11 cellular contexts compared by ENCODE assay signal in genomic region chr16:19330801-19331484, GRCh38. TPM values are rescaled to one million over a fixed set of nuclear protein-coding genes. Genes with fewer than 3 reads are reported as not detected.
DNase-seq lines count a peak whose midpoint lies in the region; ATAC-seq and TF ChIP-seq lines count a peak whose summit lies in the region.
"Had no signal": no experiment of that assay in that cellular context is flagged by ENCODE, and none has a peak within 500 bp of the region (broad histone marks: within the 10 kb centered on the region; RNA-seq: fewer than 3 reads in every experiment).

No MANE protein-coding gene starts in this region.

- in situ Hi-C loops in G401 (cut with HindIII; ENCODE audit: low sequenced_read_pairs): no loop called here

- no peaks in the 10 kb centered on the region for H3K79me2 ChIP-seq in PC-3 (ENCODE audit: low read length)

- peaks cover 2% of the 10 kb centered on the region for H3F3A ChIP-seq in PC-3 (ENCODE audit: low read length, unreplicated experiment)

- ATAC-seq in PC-3 (peak; percentile 81), GM19035 (IDR thresholded peaks at IDR 0.05; ENCODE audit: unreplicated experiment) (no peak), GM19455 (IDR thresholded peaks at IDR 0.05; ENCODE audit: unreplicated experiment) (no peak)

- intact Hi-C loops in PC-3 (cut with micrococcal nuclease) (no loop called here), esophagus muscularis mucosa (cut with DNase I) (no loop called here)

- no peak for TF ChIP-seq EP300 in esophagus muscularis mucosa (IDR thresholded peaks at IDR 0.05)

- BruUV-seq in PC-3 (replicated peaks; lab: Mats Ljungman, UMichigan): no TSS peak

- peak; percentile 34 for DNase-seq in G401 (ENCODE audit: low spot score)
- peak; percentile 73 for DNase-seq in PC-3
- no peak for DNase-seq in esophagus muscularis mucosa (ENCODE audit: extremely low spot score)
- peak in 37 of 56 donors; percentile 1 to 76 (median 18) for DNase-seq in nucleus accumbens (lab: John Stamatoyannopoulos, UW)
- no peak for DNase-seq in NCI-H1694 treated with DMSO at 0.1 percent for 48 hours (lab: John Stamatoyannopoulos, UW)
- no peak for DNase-seq in LoVo (ENCODE audit: low spot score)
- DNase-seq: kidney, NCI-H526 treated with DMSO at 0.1 percent for 48 hours had no signal

- H3K27ac ChIP-seq in PC-3 (ENCODE audit: low read length) (peak overlapping the region; percentile 60), esophagus muscularis mucosa (replicated peaks in 1 of 4) (peak overlapping the region in 3 of 4 donors; percentile 40 to 43 (median 43))

- POLR2A ChIA-PET in PC-3 (lab: Charles Lee; ENCODE audit: unreplicated experiment): no interaction called here

- H3K27me3 ChIP-seq in PC-3 (ENCODE audit: low read length) (no peaks in the 10 kb centered on the region), esophagus muscularis mucosa (no peaks in the 10 kb centered on the region)

- no peak overlapping the region for H3K9ac ChIP-seq in PC-3 (ENCODE audit: low read length)

- WGBS in esophagus muscularis mucosa: 44% methylated on average over 6 of the region's 6 CpGs

- H3K36me3 ChIP-seq in PC-3 (ENCODE audit: low read depth, low read length) (no peaks in the 10 kb centered on the region), esophagus muscularis mucosa (no peaks in the 10 kb centered on the region)

- no peaks in the 10 kb centered on the region for H3K9me2 ChIP-seq in PC-3 (replicated peaks; ENCODE audit: low read length)

- H3K9me3 ChIP-seq in PC-3 (ENCODE audit: low read length) (no peaks in the 10 kb centered on the region), esophagus muscularis mucosa (peaks cover 0 to 4% (median 0%) of the 10 kb centered on the region in 4 donors)

- no peaks in the 10 kb centered on the region for H4K20me1 ChIP-seq in PC-3 (ENCODE audit: low read length)

- no peak overlapping the region for H3K4me3 ChIP-seq in PC-3 (ENCODE audit: low read length)
- H3K4me3 ChIP-seq in esophagus muscularis mucosa: no peak overlapping the region

- H3K4me2 ChIP-seq in PC-3 (ENCODE audit: low read length): peak overlapping the region; percentile 51

- CTCF ChIA-PET in PC-3 (lab: Charles Lee): no interaction called here

- H3K4me1 ChIP-seq in PC-3 (ENCODE audit: insufficient read depth, low read length) (peaks cover 20% of the 10 kb centered on the region), esophagus muscularis mucosa (peaks cover 0 to 14% (median 10%) of the 10 kb centered on the region in 4 donors)

- TF ChIP-seq CTCF in PC-3 (conservative IDR thresholded peaks at IDR 0.05; ENCODE audit: low read depth, low read length) (no peak), esophagus muscularis mucosa (IDR thresholded peaks at IDR 0.05) (peak in 1 of 3 experiments; percentile 8)

- peak overlapping the region; percentile 59 for H2AFZ ChIP-seq in PC-3 (ENCODE audit: low read length)

- TF ChIP-seq POLR2A in esophagus muscularis mucosa (IDR thresholded peaks at IDR 0.05; ENCODE audit: low read depth): no peak

RNA-seq across cellular contexts. Expression of gene CLEC19A, which starts 45.4 kb away (rescaled TPM):
- total RNA-seq in G401 (2014; rRNA removed; shearing (Covaris generic)): not detected in 2 replicates
- total RNA-seq in PC-3 (2014; rRNA removed) (not detected in 2 replicates), esophagus muscularis mucosa (not detected)
- total RNA-seq: kidney, right cardiac atrium had no signal

Comparison
In these comparisons a context has a peak if more than half of its experiments do, and no peak if none do; other contexts are left out.
1. DNase-seq: peak in G401 (single experiment), PC-3 (single experiment) and nucleus accumbens (37 of 56); none in esophagus muscularis mucosa (single experiment), NCI-H1694 treated with DMSO at 0.1 percent for 48 hours (single experiment) and LoVo (single experiment).